Comparison of ENCODE assay signal across 1 cellular context in the genomic region with DNA sequence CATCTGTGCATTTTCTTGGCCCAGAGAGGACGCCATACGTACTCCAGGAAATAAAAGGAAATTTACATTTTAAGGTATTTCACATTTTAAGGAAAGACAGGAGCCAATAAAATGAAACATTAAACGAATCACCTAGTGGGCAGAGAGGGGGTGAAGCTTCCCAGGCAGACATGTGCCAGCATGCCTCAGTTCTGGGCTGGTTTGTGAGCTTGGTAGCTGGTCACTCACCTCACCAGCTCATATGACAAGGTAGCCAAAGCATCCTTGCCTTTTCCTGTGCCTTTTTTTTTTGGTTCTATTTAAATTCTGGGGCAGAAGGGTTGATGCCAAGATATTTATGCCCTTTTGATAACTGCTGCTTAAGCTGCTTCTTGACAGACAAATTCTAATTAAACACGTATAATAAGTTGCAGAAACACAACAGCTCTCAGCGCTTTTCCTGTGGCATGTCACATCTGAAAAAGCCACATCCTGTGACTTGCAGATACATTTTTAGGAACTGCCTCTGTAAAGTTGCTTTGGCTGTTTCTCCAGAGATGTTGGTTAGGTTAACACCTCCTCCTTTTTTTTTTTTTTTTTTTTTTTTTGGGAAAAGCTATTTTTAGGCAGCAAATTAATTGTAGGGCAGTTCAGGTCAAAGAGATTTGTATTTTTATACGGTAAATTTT.
TF ChIP-seq lines count a peak whose summit lies in the region.

No MANE protein-coding gene starts in this region.

TF ChIP-seq in GM12878, 131 proteins besides CTCF, POLR2A, EP300 and RAD21 (continued from another document):
- TF ChIP-seq, protein P1, sequence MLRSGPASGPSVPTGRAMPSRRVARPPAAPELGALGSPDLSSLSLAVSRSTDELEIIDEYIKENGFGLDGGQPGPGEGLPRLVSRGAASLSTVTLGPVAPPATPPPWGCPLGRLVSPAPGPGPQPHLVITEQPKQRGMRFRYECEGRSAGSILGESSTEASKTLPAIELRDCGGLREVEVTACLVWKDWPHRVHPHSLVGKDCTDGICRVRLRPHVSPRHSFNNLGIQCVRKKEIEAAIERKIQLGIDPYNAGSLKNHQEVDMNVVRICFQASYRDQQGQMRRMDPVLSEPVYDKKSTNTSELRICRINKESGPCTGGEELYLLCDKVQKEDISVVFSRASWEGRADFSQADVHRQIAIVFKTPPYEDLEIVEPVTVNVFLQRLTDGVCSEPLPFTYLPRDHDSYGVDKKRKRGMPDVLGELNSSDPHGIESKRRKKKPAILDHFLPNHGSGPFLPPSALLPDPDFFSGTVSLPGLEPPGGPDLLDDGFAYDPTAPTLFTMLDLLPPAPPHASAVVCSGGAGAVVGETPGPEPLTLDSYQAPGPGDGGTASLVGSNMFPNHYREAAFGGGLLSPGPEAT (IDR thresholded peaks at IDR 0.05; ENCODE audit: low read depth) = peak; percentile 50; the same call in 1 of the 2 replicates
